8 cellular contexts compared by ENCODE assay signal in genomic region chr3:48013288-48013980, GRCh38. TPM values are rescaled to one million over a fixed set of nuclear protein-coding genes. Genes with fewer than 3 reads are reported as not detected.
DNase-seq lines count a peak whose midpoint lies in the region; TF ChIP-seq lines count a peak whose summit lies in the region.

No MANE protein-coding gene starts in this region.

- H3K27ac ChIP-seq in rectal smooth muscle tissue (ENCODE audit: low read depth, low read length): peak overlapping the region; percentile 82

- peaks cover 48% of the 10 kb centered on the region for H3K4me1 ChIP-seq in rectal smooth muscle tissue (ENCODE audit: control insufficient read depth, insufficient read depth, low read length)

- H3K9ac ChIP-seq in rectal smooth muscle tissue (ENCODE audit: low read length): no peak overlapping the region

- H3K4me3 ChIP-seq in rectal smooth muscle tissue (ENCODE audit: low read length): no peak overlapping the region

- DNase-seq in ELR (ENCODE audit: low read depth): peak; percentile 78
- peak; percentile 78 for DNase-seq in RPMI7951 (ENCODE audit: low read depth)
- DNase-seq in fibroblast of peridontal ligament (ENCODE audit: extremely low read depth): peak; percentile 79
- DNase-seq in activated naive CD4-positive, alpha-beta T cell treated with anti-CD3 and anti-CD28 coated beads, Interleukin-2, amount 50 U/mL, for 16 hours: no peak
- DNase-seq in activated CD4-positive, alpha-beta T cell treated with anti-CD3 and anti-CD28 coated beads for 48 hours: no peak
- DNase-seq in GM20000 (ENCODE audit: low spot score): no peak
- no peak for DNase-seq in DMS153 (lab: John Stamatoyannopoulos, UW)

- no peaks in the 10 kb centered on the region for H3K36me3 ChIP-seq in rectal smooth muscle tissue (ENCODE audit: control insufficient read depth, insufficient read depth, low read length)

- no peaks in the 10 kb centered on the region for H3K27me3 ChIP-seq in rectal smooth muscle tissue (ENCODE audit: control insufficient read depth, insufficient read depth, low read length)

- no peak for TF ChIP-seq CTCF in GM20000 (IDR thresholded peaks at IDR 0.05; ENCODE audit: extremely low read depth, missing control alignments)

RNA-seq across cellular contexts. Expression of gene MAP4, which starts 2.8 kb away (rescaled TPM):
- 97.6 and 99.2 TPM in 2 replicates for total RNA-seq in RPMI7951 (2014; rRNA removed; shearing (Covaris generic))

Comparison
In these comparisons a context has a peak if more than half of its experiments do, and no peak if none do; other contexts are left out.
1. DNase-seq: peak in ELR (single experiment), RPMI7951 (single experiment) and fibroblast of peridontal ligament (single experiment); none in activated naive CD4-positive, alpha-beta T cell treated with anti-CD3 and anti-CD28 coated beads, Interleukin-2, amount 50 U/mL, for 16 hours (single experiment), activated CD4-positive, alpha-beta T cell treated with anti-CD3 and anti-CD28 coated beads for 48 hours (single experiment), GM20000 (single experiment) and DMS153 (single experiment).